8 cellular contexts compared by ENCODE assay signal in the genomic region with DNA sequence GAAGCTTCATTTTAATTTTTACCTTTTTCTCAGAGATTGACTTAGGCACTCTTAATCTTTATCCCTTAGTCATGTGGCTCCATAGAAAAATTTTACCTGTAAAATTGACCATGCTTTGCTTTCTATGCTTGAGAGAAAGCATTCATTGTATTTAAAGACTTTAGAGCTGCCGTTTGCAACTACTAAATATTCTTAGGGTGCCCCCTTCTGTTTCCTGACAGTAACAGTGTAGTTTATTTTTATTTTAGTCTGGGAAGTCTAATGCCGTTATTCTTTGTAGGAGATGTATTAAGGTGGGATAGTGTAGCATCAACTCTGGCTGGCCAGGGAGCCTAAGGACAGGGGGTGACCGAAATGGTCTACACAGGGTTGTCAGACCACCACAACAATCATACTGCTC.
A peak's percentile ranks its signal among the peaks of the same experiment; 100 is the strongest.
DNase-seq lines count a peak whose midpoint lies in the region; TF ChIP-seq lines count a peak whose summit lies in the region.

No MANE protein-coding gene starts in this region.

- H3K4me1 Mint-ChIP-seq in MCF 10A (ENCODE audit: insufficient read depth, unreplicated experiment), result no peaks in the 10 kb centered on the region

- no peaks in the 10 kb centered on the region for H3K36me3 Mint-ChIP-seq in MCF 10A (ENCODE audit: insufficient read depth, unreplicated experiment)

- H3K27me3 ChIP-seq in breast epithelium (no peaks in the 10 kb centered on the region), testis (no peaks in the 10 kb centered on the region), MG63 (no peaks in the 10 kb centered on the region), tibial nerve (no peaks in the 10 kb centered on the region)

- intact Hi-C loops in MCF 10A (cut with micrococcal nuclease) (loop anchor here (1.0 kb wide), 3 partner anchors 360 to 571 kb away; no protein-coding TSS in a partner anchor), breast epithelium (cut with DNase I; ENCODE audit: low total_unique reads) (no loop called here), testis (cut with DNase I; ENCODE audit: low total_unique reads) (no loop called here)

- 33 to 36% methylated on average over 3 of the region's 3 CpGs for WGBS in testis, 2 donors
- WGBS in tibial nerve, 2 donors, result 12 to 14% methylated on average over 3 of the region's 3 CpGs

- no peak for TF ChIP-seq EP300 in tibial nerve (IDR thresholded peaks at IDR 0.05)

- H3K9me3 Mint-ChIP-seq in MCF 10A (ENCODE audit: unreplicated experiment), result no peaks in the 10 kb centered on the region

- TF ChIP-seq CTCF in MCF 10A (IDR thresholded peaks at IDR 0.05; ENCODE audit: unreplicated experiment) (peak; percentile 52), breast epithelium (IDR thresholded peaks at IDR 0.05) (peak in 1 of 3 donors; percentile 32), fibroblast of mammary gland (conservative IDR thresholded peaks at IDR 0.05; ENCODE audit: control insufficient read depth, insufficient read depth, low read depth, low read length) (peak; percentile 61), testis (IDR thresholded peaks at IDR 0.05) (peak in 2 of 3 experiments; percentile 34 to 39), tibial nerve (IDR thresholded peaks at IDR 0.05) (peak in 2 of 5 experiments; percentile 11 to 14)

- CTCF ChIA-PET in MCF 10A (lab: Yijun Ruan, JAX), result interaction anchor here (0.5 to 9.6 kb wide), 21 partner anchors 9 to 571 kb away, joined by 3 to 227 read pairs (median 5); no protein-coding TSS in a partner anchor

- peaks cover 63% of the 10 kb centered on the region for H3K27me3 Mint-ChIP-seq in MCF 10A (ENCODE audit: insufficient read depth, unreplicated experiment)

- H3K27ac Mint-ChIP-seq in MCF 10A (ENCODE audit: low read depth, unreplicated experiment), result no peak overlapping the region

- no peak overlapping the region for H3K4me3 ChIP-seq in breast epithelium
- no peak overlapping the region for H3K4me3 ChIP-seq in fibroblast of mammary gland (ENCODE audit: control insufficient read depth, low read depth, low read length)
- no peak overlapping the region for H3K4me3 ChIP-seq in testis
- no peak overlapping the region for H3K4me3 ChIP-seq in MG63
- no peak overlapping the region for H3K4me3 ChIP-seq in tibial nerve

- H3K27ac ChIP-seq in breast epithelium (no peak overlapping the region), testis (no peak overlapping the region), tibial nerve (no peak overlapping the region)

- DNase-seq in MCF 10A (ENCODE audit: unreplicated experiment) (peak; percentile 26), breast epithelium (ENCODE audit: low spot score in 2 of 2) (no peak), NCI-H748 (lab: John Stamatoyannopoulos, UW; ENCODE audit: unreplicated experiment) (peak; percentile 75), fibroblast of mammary gland (ENCODE audit: low read depth) (peak; percentile 50), testis (no peak), NCI-H226 (no peak), MG63 (no peak), tibial nerve (ENCODE audit: low spot score in 2 of 2) (no peak)

- BruUV-seq in MCF 10A (replicated peaks; lab: Mats Ljungman, UMichigan), result no TSS peak

- TF ChIP-seq POLR2A in breast epithelium (IDR thresholded peaks at IDR 0.05) (no peak), testis (IDR thresholded peaks at IDR 0.05) (no peak), tibial nerve (IDR thresholded peaks at IDR 0.05) (no peak)

- no peak overlapping the region for H3K4me3 Mint-ChIP-seq in MCF 10A (ENCODE audit: unreplicated experiment)

- POLR2A ChIA-PET in MCF 10A (lab: Yijun Ruan, JAX), result interaction anchor here (0.6 to 1.3 kb wide), 2 partner anchors 9 to 38 kb away, joined by 3 read pairs; no protein-coding TSS in a partner anchor

- no peaks in the 10 kb centered on the region for H3K9me3 ChIP-seq in breast epithelium
- H3K9me3 ChIP-seq in testis, result no peaks in the 10 kb centered on the region
- no peaks in the 10 kb centered on the region for H3K9me3 ChIP-seq in MG63
- H3K9me3 ChIP-seq in tibial nerve, result no peaks in the 10 kb centered on the region

- H3K36me3 ChIP-seq in breast epithelium (no peaks in the 10 kb centered on the region), testis (ENCODE audit: low read depth, missing control alignments) (no peaks in the 10 kb centered on the region), MG63 (no peaks in the 10 kb centered on the region), tibial nerve (no peaks in the 10 kb centered on the region)

- H3K4me1 ChIP-seq in breast epithelium, result no peaks in the 10 kb centered on the region
- H3K4me1 ChIP-seq in testis, result no peaks in the 10 kb centered on the region
- no peaks in the 10 kb centered on the region for H3K4me1 ChIP-seq in tibial nerve

Comparison
In these comparisons a context has a peak if more than half of its experiments do, and no peak if none do; other contexts are left out.
1. DNase-seq: peak in MCF 10A (single experiment), NCI-H748 (single experiment) and fibroblast of mammary gland (single experiment); none in breast epithelium (0 of 2), testis (single experiment), NCI-H226 (single experiment), MG63 (single experiment) and tibial nerve (0 of 2).